1 cellular context compared by ENCODE assay signal in genomic region chr18:50877545-50878265, GRCh38.
TF ChIP-seq lines count a peak whose summit lies in the region.

No MANE protein-coding gene starts in this region.

TF ChIP-seq in SK-N-SH treated with all-trans-retinoic acid at 6 μM for 48 hours, 23 proteins besides CTCF, POLR2A, EP300 and RAD21 (continued from another document):
- TF ChIP-seq CSDC2 (CRISPR knock-in tag; IDR thresholded peaks at IDR 0.05) (no peak), CREB5 (CRISPR knock-in tag; IDR thresholded peaks at IDR 0.05; ENCODE audit: low read depth) (no peak), OSR1 (CRISPR knock-in tag; IDR thresholded peaks at IDR 0.05) (no peak), ZNF565 (CRISPR knock-in tag; conservative IDR thresholded peaks at IDR 0.05; ENCODE audit: low read depth) (no peak)
